In the genomic region with DNA sequence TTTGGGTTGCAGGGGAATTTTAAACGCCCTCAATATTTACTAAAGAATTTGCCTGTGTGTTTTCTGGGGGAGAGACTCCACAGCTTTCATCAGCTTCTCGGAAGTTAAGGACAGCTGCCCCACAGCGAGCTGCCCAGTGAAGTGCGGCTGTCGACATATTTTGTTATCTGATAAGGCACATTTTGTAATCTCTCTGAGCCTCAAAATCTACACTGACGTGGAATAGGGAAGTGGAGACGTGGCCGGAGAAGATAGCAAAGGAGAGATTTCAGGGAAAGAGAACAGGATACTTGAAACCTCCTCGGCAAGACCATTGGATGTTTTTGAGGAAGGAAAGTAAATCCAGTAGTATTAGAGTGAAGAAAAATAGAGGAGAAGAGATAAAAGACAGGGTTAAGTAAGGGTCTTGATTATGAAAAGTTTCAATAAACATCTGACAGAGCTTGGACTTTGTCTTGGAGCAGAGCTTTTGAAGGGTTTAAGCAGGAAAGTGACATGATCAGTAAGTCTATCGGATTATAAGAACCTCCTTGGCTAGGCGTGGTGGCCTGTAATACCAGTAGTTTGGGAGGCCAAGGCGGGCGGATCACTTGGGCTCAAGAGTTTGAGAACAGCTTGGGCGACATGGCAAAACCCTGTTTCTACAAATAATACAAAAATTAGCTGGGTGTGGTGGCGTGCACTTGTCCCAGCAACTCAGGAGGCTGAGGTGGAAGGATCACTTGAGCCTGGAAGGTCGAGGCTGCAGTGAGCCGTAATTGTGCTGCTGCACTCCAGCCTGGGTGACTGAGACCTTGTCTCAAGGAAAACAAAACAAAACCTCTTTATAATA, we compare ENCODE assay signal across 2 cellular contexts.
TF ChIP-seq lines count a peak whose summit lies in the region.

No MANE protein-coding gene starts in this region.

TF ChIP-seq in HEK293, 187 proteins besides CTCF, POLR2A, EP300 and RAD21:
- TF ChIP-seq BCL11B (tag by site-specific recombination; IDR thresholded peaks at IDR 0.05; ENCODE audit: low read depth) (no peak), KLF7 (tag by site-specific recombination; IDR thresholded peaks at IDR 0.05; ENCODE audit: borderline replicate concordance) (no peak), ZNF600 (tag by site-specific recombination; IDR thresholded peaks at IDR 0.05) (no peak), ZNF19 (tag by site-specific recombination; IDR thresholded peaks at IDR 0.05; ENCODE audit: low read depth) (no peak), ZNF169 (tag by site-specific recombination; IDR thresholded peaks at IDR 0.05) (no peak), ZBTB20 (tag by site-specific recombination; IDR thresholded peaks at IDR 0.05) (no peak), KLF10 (tag by site-specific recombination; IDR thresholded peaks at IDR 0.05) (no peak), ZFP37 (tag by site-specific recombination; IDR thresholded peaks at IDR 0.05) (no peak), SETDB1 (IDR thresholded peaks at IDR 0.05; ENCODE audit: insufficient read length, low read length) (no peak), HOXD13 (CRISPR knock-in tag; IDR thresholded peaks at IDR 0.05; ENCODE audit: borderline replicate concordance) (no peak), ZNF157 (tag by site-specific recombination; IDR thresholded peaks at IDR 0.05) (no peak), ZNF571 (tag by site-specific recombination; IDR thresholded peaks at IDR 0.05) (no peak), ZNF18 (tag by site-specific recombination; IDR thresholded peaks at IDR 0.05) (no peak)
- TF ChIP-seq, protein P1, sequence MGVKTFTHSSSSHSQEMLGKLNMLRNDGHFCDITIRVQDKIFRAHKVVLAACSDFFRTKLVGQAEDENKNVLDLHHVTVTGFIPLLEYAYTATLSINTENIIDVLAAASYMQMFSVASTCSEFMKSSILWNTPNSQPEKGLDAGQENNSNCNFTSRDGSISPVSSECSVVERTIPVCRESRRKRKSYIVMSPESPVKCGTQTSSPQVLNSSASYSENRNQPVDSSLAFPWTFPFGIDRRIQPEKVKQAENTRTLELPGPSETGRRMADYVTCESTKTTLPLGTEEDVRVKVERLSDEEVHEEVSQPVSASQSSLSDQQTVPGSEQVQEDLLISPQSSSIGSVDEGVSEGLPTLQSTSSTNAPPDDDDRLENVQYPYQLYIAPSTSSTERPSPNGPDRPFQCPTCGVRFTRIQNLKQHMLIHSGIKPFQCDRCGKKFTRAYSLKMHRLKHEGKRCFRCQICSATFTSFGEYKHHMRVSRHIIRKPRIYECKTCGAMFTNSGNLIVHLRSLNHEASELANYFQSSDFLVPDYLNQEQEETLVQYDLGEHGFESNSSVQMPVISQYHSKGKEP (tag by site-specific recombination; IDR thresholded peaks at IDR 0.05) = no peak
- TF ChIP-seq, protein P2, sequence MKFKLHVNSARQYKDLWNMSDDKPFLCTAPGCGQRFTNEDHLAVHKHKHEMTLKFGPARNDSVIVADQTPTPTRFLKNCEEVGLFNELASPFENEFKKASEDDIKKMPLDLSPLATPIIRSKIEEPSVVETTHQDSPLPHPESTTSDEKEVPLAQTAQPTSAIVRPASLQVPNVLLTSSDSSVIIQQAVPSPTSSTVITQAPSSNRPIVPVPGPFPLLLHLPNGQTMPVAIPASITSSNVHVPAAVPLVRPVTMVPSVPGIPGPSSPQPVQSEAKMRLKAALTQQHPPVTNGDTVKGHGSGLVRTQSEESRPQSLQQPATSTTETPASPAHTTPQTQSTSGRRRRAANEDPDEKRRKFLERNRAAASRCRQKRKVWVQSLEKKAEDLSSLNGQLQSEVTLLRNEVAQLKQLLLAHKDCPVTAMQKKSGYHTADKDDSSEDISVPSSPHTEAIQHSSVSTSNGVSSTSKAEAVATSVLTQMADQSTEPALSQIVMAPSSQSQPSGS (tag by site-specific recombination; IDR thresholded peaks at IDR 0.05; ENCODE audit: low read depth) = no peak

TF ChIP-seq in GM12878, 131 proteins besides CTCF, POLR2A, EP300 and RAD21:
- TF ChIP-seq SPI1 (IDR thresholded peaks at IDR 0.05; ENCODE audit: borderline replicate concordance, insufficient read depth, low read depth, low read length) (peak; percentile 51; the same call in 1 of the 2 replicates), BCLAF1 (IDR thresholded peaks at IDR 0.05) (no peak), BHLHE40 (IDR thresholded peaks at IDR 0.05; ENCODE audit: borderline replicate concordance in 1 of 2, low read depth in 2 of 2, low read length in 1 of 2) (no peak), SUPT20H (IDR thresholded peaks at IDR 0.05; ENCODE audit: borderline replicate concordance, control insufficient read depth, low read depth, low read length) (no peak)
